ENCODE assay signal across 2 cellular contexts in genomic region chr16:27241658-27242057, GRCh38.
TF ChIP-seq lines count a peak whose summit lies in the region.

No MANE protein-coding gene starts in this region.

TF ChIP-seq in liver, 16 proteins besides CTCF, POLR2A, EP300 and RAD21:
- TF ChIP-seq SP1 (IDR thresholded peaks at IDR 0.05) (no peak), MAX (IDR thresholded peaks at IDR 0.05) (no peak)

TF ChIP-seq in HepG2, 621 proteins besides CTCF, POLR2A, EP300 and RAD21:
- TF ChIP-seq ZFX (CRISPR knock-in tag; IDR thresholded peaks at IDR 0.05; ENCODE audit: low read depth) (no peak), HDAC1 (CRISPR knock-in tag; IDR thresholded peaks at IDR 0.05) (no peak), KLF11 (CRISPR knock-in tag; IDR thresholded peaks at IDR 0.05) (no peak), ZNF234 (CRISPR knock-in tag; conservative IDR thresholded peaks at IDR 0.05) (no peak), TBL1XR1 (IDR thresholded peaks at IDR 0.05; ENCODE audit: borderline replicate concordance, low read length, partially characterized antibody) (no peak), DMTF1 (CRISPR knock-in tag; IDR thresholded peaks at IDR 0.05) (no peak), MLLT10 (CRISPR knock-in tag; IDR thresholded peaks at IDR 0.05) (no peak), CCDC6 (CRISPR knock-in tag; IDR thresholded peaks at IDR 0.05) (no peak), ARID5B (CRISPR knock-in tag; IDR thresholded peaks at IDR 0.05) (no peak), ZNF772 (CRISPR knock-in tag; IDR thresholded peaks at IDR 0.05) (no peak), MATR3 (CRISPR knock-in tag; IDR thresholded peaks at IDR 0.05) (no peak), ZNF792 (CRISPR knock-in tag; IDR thresholded peaks at IDR 0.05) (no peak), LRRFIP1 (CRISPR knock-in tag; conservative IDR thresholded peaks at IDR 0.05) (no peak), ZIK1 (CRISPR knock-in tag; IDR thresholded peaks at IDR 0.05; ENCODE audit: borderline replicate concordance, low read depth) (no peak), SAP130 (CRISPR knock-in tag; IDR thresholded peaks at IDR 0.05; ENCODE audit: low read depth) (no peak), HMGXB4 (CRISPR knock-in tag; IDR thresholded peaks at IDR 0.05; ENCODE audit: borderline replicate concordance in 1 of 2, low read depth in 1 of 2) (no peak), ZNF691 (CRISPR knock-in tag; IDR thresholded peaks at IDR 0.05; ENCODE audit: borderline replicate concordance, low read depth) (no peak)
